ENCODE assay signal across 1 cellular context in the genomic region with DNA sequence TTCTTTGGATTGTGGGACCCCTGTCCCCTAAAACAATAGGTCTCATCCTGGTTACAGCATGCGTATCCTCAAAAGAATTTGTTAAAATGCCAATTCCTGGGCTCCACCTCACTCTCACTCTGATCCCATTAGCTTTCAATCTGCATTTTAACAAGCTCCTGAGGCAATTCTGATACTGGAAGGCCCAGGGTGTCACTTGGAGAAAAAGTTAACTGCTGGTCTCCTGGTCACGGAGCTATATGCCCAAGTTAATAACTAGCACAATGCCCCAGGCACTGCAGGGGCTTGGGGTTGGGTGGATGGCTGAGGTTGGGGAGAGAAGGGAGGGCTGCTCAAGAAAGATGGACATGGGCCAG.
TF ChIP-seq lines count a peak whose summit lies in the region.

No MANE protein-coding gene starts in this region.

TF ChIP-seq in H1, 55 proteins besides CTCF, POLR2A, EP300 and RAD21:
- TF ChIP-seq KDM5A (IDR thresholded peaks at IDR 0.05; ENCODE audit: low read length) (no peak), JUND (IDR thresholded peaks at IDR 0.05; ENCODE audit: low read length) (no peak), TCF12 (IDR thresholded peaks at IDR 0.05; ENCODE audit: low read depth, low read length) (no peak), POU5F1 (IDR thresholded peaks at IDR 0.05; ENCODE audit: low read depth, low read length) (no peak), NRF1 (IDR thresholded peaks at IDR 0.05; ENCODE audit: low read depth, low read length) (no peak), HDAC6 (IDR thresholded peaks at IDR 0.05; ENCODE audit: low read depth, low read length) (no peak), SP1 (IDR thresholded peaks at IDR 0.05; ENCODE audit: low read depth, low read length) (no peak), SAP30 (IDR thresholded peaks at IDR 0.05; ENCODE audit: insufficient read depth, insufficient replicate concordance, low read length) (no peak), TEAD4 (IDR thresholded peaks at IDR 0.05; ENCODE audit: low read depth, low read length) (no peak), TBP (IDR thresholded peaks at IDR 0.05; ENCODE audit: low read depth, low read length) (no peak), CBX5 (IDR thresholded peaks at IDR 0.05; ENCODE audit: low read depth, low read length) (no peak), GTF2F1 (IDR thresholded peaks at IDR 0.05; ENCODE audit: borderline replicate concordance, low read depth, low read length) (no peak), HDAC2 (IDR thresholded peaks at IDR 0.05; ENCODE audit: borderline replicate concordance in 1 of 2, low read depth in 2 of 2, low read length in 2 of 2) (no peak), SIN3A (conservative IDR thresholded peaks at IDR 0.05 in 1 of 2, IDR thresholded peaks at IDR 0.05 in 1 of 2; ENCODE audit: low read depth in 1 of 2, low read length in 2 of 2) (no peak), CEBPB (IDR thresholded peaks at IDR 0.05; ENCODE audit: low read depth, low read length) (no peak)
- TF ChIP-seq, protein P1, sequence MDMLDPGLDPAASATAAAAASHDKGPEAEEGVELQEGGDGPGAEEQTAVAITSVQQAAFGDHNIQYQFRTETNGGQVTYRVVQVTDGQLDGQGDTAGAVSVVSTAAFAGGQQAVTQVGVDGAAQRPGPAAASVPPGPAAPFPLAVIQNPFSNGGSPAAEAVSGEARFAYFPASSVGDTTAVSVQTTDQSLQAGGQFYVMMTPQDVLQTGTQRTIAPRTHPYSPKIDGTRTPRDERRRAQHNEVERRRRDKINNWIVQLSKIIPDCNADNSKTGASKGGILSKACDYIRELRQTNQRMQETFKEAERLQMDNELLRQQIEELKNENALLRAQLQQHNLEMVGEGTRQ (IDR thresholded peaks at IDR 0.05; ENCODE audit: low read length), result no peak
TF ChIP-seq in H1: peak in this region for 0.
